18 cellular contexts compared by ENCODE assay signal in the genomic region with DNA sequence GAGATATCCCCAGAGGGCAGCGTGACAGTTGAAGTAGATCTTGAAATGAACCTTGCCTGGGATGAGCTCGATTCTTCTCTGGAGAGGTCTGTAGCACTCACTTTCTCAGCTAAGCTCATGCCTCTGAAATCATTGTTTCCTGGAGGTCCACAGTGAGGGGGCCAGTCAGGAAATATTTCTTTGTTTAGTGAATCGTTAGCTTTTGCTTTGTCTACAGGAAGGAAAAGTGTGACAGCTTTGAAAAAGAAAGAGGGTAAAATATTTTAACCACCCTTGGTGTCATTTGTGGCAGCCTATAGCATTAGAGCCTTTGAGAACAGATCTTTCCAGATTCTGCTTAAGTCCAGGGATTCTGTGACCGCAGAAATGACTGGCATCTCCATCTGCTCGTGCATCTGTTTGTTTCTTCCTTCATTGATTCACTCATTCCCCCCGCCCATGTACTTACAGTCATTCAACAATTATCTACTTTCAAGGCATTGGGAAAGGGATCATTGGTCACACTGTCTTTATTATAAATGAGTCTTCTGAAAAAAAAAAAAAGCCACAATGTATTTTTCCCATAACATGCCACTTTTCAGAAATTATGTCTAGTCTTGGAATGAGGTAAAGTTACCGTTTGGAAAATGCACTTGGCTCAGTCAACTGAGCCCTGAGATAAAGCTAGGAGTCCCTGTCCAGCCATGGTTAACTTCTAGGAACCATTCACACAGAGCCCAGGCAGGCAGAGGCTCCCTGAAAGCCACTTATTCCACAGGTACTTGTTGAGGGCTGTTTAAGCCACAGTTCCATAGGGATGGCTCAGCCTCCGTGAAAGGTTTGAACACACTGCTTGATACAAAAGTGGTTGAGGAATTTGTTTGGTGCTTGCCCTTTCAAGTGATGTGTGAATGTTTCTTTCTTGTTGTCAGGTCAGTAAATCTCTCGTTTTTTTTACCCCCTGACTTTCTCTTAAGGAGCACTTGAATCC.
DNase-seq lines count a peak whose midpoint lies in the region; ATAC-seq and TF ChIP-seq lines count a peak whose summit lies in the region.
"Had no signal": no experiment of that assay in that cellular context is flagged by ENCODE, and none has a peak within 500 bp of the region (broad histone marks: within the 10 kb centered on the region; RNA-seq: fewer than 3 reads in every experiment).

No MANE protein-coding gene starts in this region.

- TF ChIP-seq CTCF in AG10803 (conservative IDR thresholded peaks at IDR 0.05; ENCODE audit: low read length) (no peak), HEK293 (tag by site-specific recombination; IDR thresholded peaks at IDR 0.05) (no peak), hepatocyte (IDR thresholded peaks at IDR 0.05; ENCODE audit: poor library complexity) (no peak)

- H3K4me3 Mint-ChIP-seq in activated naive CD8-positive, alpha-beta T cell treated with anti-CD3 and anti-CD28 coated beads, Interleukin-2, amount 50 U/mL, for 24 hours: no peak overlapping the region
- H3K4me3 Mint-ChIP-seq: stimulated activated memory B cell treated with anti-CD40 and anti-IgM and Interleukin-4, amounts not matched to agents 10 μg/mL and 1 μg/mL and 100 μg/mL, for 72 hours had no signal

- POLR2A ChIA-PET in HEK293 (lab: Yijun Ruan, JAX): interaction anchor here (1.1 kb wide), 1 partner anchor 14 kb away, joined by 3 read pairs; no protein-coding TSS in a partner anchor

- no peaks in the 10 kb centered on the region for H3K9me3 ChIP-seq in HEK293 (ENCODE audit: control insufficient read depth, insufficient read depth, low read depth, low read length)
- H3K9me3 ChIP-seq in hepatocyte (ENCODE audit: low read depth): no peaks in the 10 kb centered on the region
- H3K9me3 ChIP-seq: Peyer's patch, upper lobe of right lung had no signal

- DNase-seq in AG10803 (ENCODE audit: low read depth): peak; percentile 91
- no peak for DNase-seq in activated naive CD8-positive, alpha-beta T cell treated with anti-CD3 and anti-CD28 coated beads, Interleukin-2, amount 50 U/mL, for 24 hours
- peak; percentile 63 to 70 for DNase-seq in lung microvascular endothelial cell (ENCODE audit: low read depth in 2 of 2)
- DNase-seq in hepatocyte (ENCODE audit: low spot score): no peak
- no peak for DNase-seq in cerebellar nuclear complex (lab: John Stamatoyannopoulos, UW)
- no peak for DNase-seq in amygdala (lab: John Stamatoyannopoulos, UW)
- DNase-seq: aorta, Calu3, cortex of kidney, kidney glomerular epithelial cell, NCI-H1930, Peyer's patch, upper lobe of right lung had no signal

- H3K36me3 ChIP-seq in HEK293 (ENCODE audit: control insufficient read depth in 2 of 2, insufficient read depth in 1 of 2, low read length in 2 of 2): no peaks in the 10 kb centered on the region
- H3K36me3 ChIP-seq in hepatocyte (replicated peaks; ENCODE audit: insufficient read depth, low read depth): no peaks in the 10 kb centered on the region
- H3K36me3 ChIP-seq: Peyer's patch, upper lobe of right lung had no signal

- no peak overlapping the region for H3K4me3 ChIP-seq in AG10803 (ENCODE audit: low read length)
- no peak overlapping the region for H3K4me3 ChIP-seq in HEK293 (ENCODE audit: low read depth, low read length)
- no peak overlapping the region for H3K4me3 ChIP-seq in hepatocyte
- H3K4me3 ChIP-seq: Peyer's patch, upper lobe of right lung had no signal

- H3K79me2 ChIP-seq in hepatocyte: no peaks in the 10 kb centered on the region

- H3K4me2 ChIP-seq in hepatocyte: no peak overlapping the region

- ATAC-seq in activated naive CD8-positive, alpha-beta T cell treated with anti-CD3 and anti-CD28 coated beads, Interleukin-2, amount 50 U/mL, for 24 hours: no peak
- ATAC-seq in HG03342 (IDR thresholded peaks at IDR 0.05; ENCODE audit: unreplicated experiment): no peak
- ATAC-seq: upper lobe of right lung had no signal

- H3K4me1 ChIP-seq in HEK293 (ENCODE audit: control insufficient read depth, insufficient read depth, low read length) (peaks cover 8% of the 10 kb centered on the region), hepatocyte (ENCODE audit: insufficient read depth) (peaks cover 21% of the 10 kb centered on the region)
- H3K4me1 ChIP-seq: Peyer's patch, upper lobe of right lung had no signal

- H3K27ac ChIP-seq in HEK293 (ENCODE audit: extremely low read depth, low read depth, low read length): no peak overlapping the region
- no peak overlapping the region for H3K27ac ChIP-seq in hepatocyte
- H3K27ac ChIP-seq: Peyer's patch, upper lobe of right lung, VCaP had no signal

- no peaks in the 10 kb centered on the region for H3K36me3 Mint-ChIP-seq in activated naive CD8-positive, alpha-beta T cell treated with anti-CD3 and anti-CD28 coated beads, Interleukin-2, amount 50 U/mL, for 24 hours (ENCODE audit: low read depth)
- H3K36me3 Mint-ChIP-seq: stimulated activated memory B cell treated with anti-CD40 and anti-IgM and Interleukin-4, amounts not matched to agents 10 μg/mL and 1 μg/mL and 100 μg/mL, for 72 hours had no signal

- H3K4me1 Mint-ChIP-seq in activated naive CD8-positive, alpha-beta T cell treated with anti-CD3 and anti-CD28 coated beads, Interleukin-2, amount 50 U/mL, for 24 hours: peaks cover 24% of the 10 kb centered on the region

- WGBS in hepatocyte (ENCODE audit: low lambda C conversion rate, missing lambda C conversion rate): 78% methylated on average over 9 of the region's 9 CpGs

- no peaks in the 10 kb centered on the region for H3K27me3 ChIP-seq in hepatocyte
- H3K27me3 ChIP-seq: Peyer's patch, upper lobe of right lung had no signal

- CTCF ChIA-PET in HEK293 (lab: Yijun Ruan, JAX): interaction anchor here (0.7 to 1.4 kb wide), 2 partner anchors 153 to 269 kb away, joined by 3 to 5 read pairs; no protein-coding TSS in a partner anchor

- H3K9me2 ChIP-seq in hepatocyte (replicated peaks; ENCODE audit: insufficient read depth): no peaks in the 10 kb centered on the region

- no peaks in the 10 kb centered on the region for H4K20me1 ChIP-seq in hepatocyte (ENCODE audit: insufficient read depth, poor library complexity, severe bottlenecking)

- H2AFZ ChIP-seq in hepatocyte: no peak overlapping the region

- peaks cover 3% of the 10 kb centered on the region for H3K27me3 Mint-ChIP-seq in activated naive CD8-positive, alpha-beta T cell treated with anti-CD3 and anti-CD28 coated beads, Interleukin-2, amount 50 U/mL, for 24 hours
- H3K27me3 Mint-ChIP-seq: activated T-helper 17 cell treated with anti-CD3 and anti-CD28 coated beads, Interleukin-2, amount 50 U/mL, for 72 hours; stimulated activated memory B cell treated with anti-CD40 and anti-IgM and Interleukin-4, amounts not matched to agents 10 μg/mL and 1 μg/mL and 100 μg/mL, for 72 hours had no signal

- peak overlapping the region; percentile 29 for H3K27ac Mint-ChIP-seq in activated naive CD8-positive, alpha-beta T cell treated with anti-CD3 and anti-CD28 coated beads, Interleukin-2, amount 50 U/mL, for 24 hours
- H3K27ac Mint-ChIP-seq: stimulated activated memory B cell treated with anti-CD40 and anti-IgM and Interleukin-4, amounts not matched to agents 10 μg/mL and 1 μg/mL and 100 μg/mL, for 72 hours had no signal

- no peaks in the 10 kb centered on the region for H3K9me3 Mint-ChIP-seq in activated naive CD8-positive, alpha-beta T cell treated with anti-CD3 and anti-CD28 coated beads, Interleukin-2, amount 50 U/mL, for 24 hours
- H3K9me3 Mint-ChIP-seq: activated T-helper 17 cell treated with anti-CD3 and anti-CD28 coated beads, Interleukin-2, amount 50 U/mL, for 72 hours; stimulated activated memory B cell treated with anti-CD40 and anti-IgM and Interleukin-4, amounts not matched to agents 10 μg/mL and 1 μg/mL and 100 μg/mL, for 72 hours had no signal

TF ChIP-seq in HEK293, 187 proteins besides CTCF, POLR2A, EP300 and RAD21:
- TF ChIP-seq ZNF24 (tag by site-specific recombination; IDR thresholded peaks at IDR 0.05) (no peak), SCRT1 (tag by site-specific recombination; IDR thresholded peaks at IDR 0.05; ENCODE audit: borderline replicate concordance) (peak; percentile 76), SCRT2 (tag by site-specific recombination; IDR thresholded peaks at IDR 0.05) (peak; percentile 96)

Comparison
In these comparisons a context has a peak if more than half of its experiments do, and no peak if none do; other contexts are left out.
1. DNase-seq: peak in AG10803 (single experiment) and lung microvascular endothelial cell (2 of 2); none in activated naive CD8-positive, alpha-beta T cell treated with anti-CD3 and anti-CD28 coated beads, Interleukin-2, amount 50 U/mL, for 24 hours (single experiment), hepatocyte (single experiment), cerebellar nuclear complex (0 of 2) and amygdala (0 of 56).